In the genomic region with DNA sequence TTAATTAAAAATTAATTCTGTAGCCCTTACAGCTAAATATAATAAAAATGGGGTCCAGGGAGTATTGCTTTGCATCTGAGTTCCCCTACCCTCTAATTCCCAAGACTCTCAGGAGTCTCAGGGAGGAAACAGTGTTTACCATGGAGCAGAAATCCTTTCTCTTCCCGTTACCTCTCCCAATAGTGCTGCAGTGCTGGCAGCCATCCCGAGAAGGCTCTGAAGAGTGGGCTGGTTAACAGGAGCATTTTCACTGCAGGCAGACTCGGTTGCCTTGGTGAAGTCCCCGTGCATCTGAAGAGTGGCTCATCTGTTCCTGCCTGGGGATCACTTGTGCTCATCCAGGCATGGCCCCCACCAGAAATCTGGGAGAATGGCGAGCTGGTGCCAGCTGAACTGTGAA, we compare ENCODE assay signal across 29 cellular contexts. TPM values are rescaled to one million over a fixed set of nuclear protein-coding genes. Genes with fewer than 3 reads are reported as not detected.
DNase-seq lines count a peak whose midpoint lies in the region; ATAC-seq and TF ChIP-seq lines count a peak whose summit lies in the region.
"Had no signal": no experiment of that assay in that cellular context is flagged by ENCODE, and none has a peak within 500 bp of the region (broad histone marks: within the 10 kb centered on the region; RNA-seq: fewer than 3 reads in every experiment).

No MANE protein-coding gene starts in this region.

- no peak for TF ChIP-seq POLR2A in thyroid gland (IDR thresholded peaks at IDR 0.05)

- WGBS in thyroid gland, 2 donors: 22 to 24% methylated on average over 5 of the region's 5 CpGs
- 83 to 89% methylated on average over 2 to 5 of the region's 5 CpGs for WGBS in endodermal cell (ENCODE audit: insufficient coverage in 1 of 2, insufficient read length in 1 of 2), 2 experiments

- H3K9me3 ChIP-seq in left ventricle myocardium inferior (replicated peaks) (no peaks in the 10 kb centered on the region), thyroid gland (no peaks in the 10 kb centered on the region), endodermal cell (ENCODE audit: control insufficient read depth, low read length) (peaks cover 4% of the 10 kb centered on the region)
- H3K9me3 ChIP-seq: adrenal gland had no signal

- H3K4me3 ChIP-seq in left ventricle myocardium inferior: no peak overlapping the region
- no peak overlapping the region for H3K4me3 ChIP-seq in thyroid gland (replicated peaks in 1 of 3)
- no peak overlapping the region for H3K4me3 ChIP-seq in endodermal cell (ENCODE audit: low read length)
- H3K4me3 ChIP-seq: adrenal gland, smooth muscle cell had no signal

- H3K36me3 ChIP-seq in left ventricle myocardium inferior: no peaks in the 10 kb centered on the region
- no peaks in the 10 kb centered on the region for H3K36me3 ChIP-seq in thyroid gland
- no peaks in the 10 kb centered on the region for H3K36me3 ChIP-seq in endodermal cell (ENCODE audit: control insufficient read depth, insufficient read depth, low read length)
- H3K36me3 ChIP-seq: adrenal gland had no signal

- peaks cover 6% of the 10 kb centered on the region for H3K9me3 Mint-ChIP-seq in endodermal cell
- H3K9me3 Mint-ChIP-seq: activated CD4-positive, alpha-beta memory T cell treated with anti-CD3 and anti-CD28 coated beads, Interleukin-2, amount 10 ng/mL, durations not matched to agents 7 days and 5 days; memory B cell; natural killer cell; stimulated activated naive CD8-positive, alpha-beta T cell treated with anti-CD3 and anti-CD28 coated beads, Interleukin-15, amount 100 ng/mL, for 72 hours had no signal

- ATAC-seq in left ventricle myocardium superior: no peak
- ATAC-seq in stimulated activated naive CD8-positive, alpha-beta T cell treated with anti-CD3 and anti-CD28 coated beads, Interleukin-15, Interleukin-2, amounts not matched to agents 100 U/mL and 50 U/mL, for 24 hours: no peak
- ATAC-seq: foreskin keratinocyte; natural killer cell; stimulated activated naive CD8-positive, alpha-beta T cell treated with anti-CD3 and anti-CD28 coated beads, Interleukin-15, amount 100 ng/mL, for 72 hours had no signal

- H3K27me3 Mint-ChIP-seq in endodermal cell (ENCODE audit: insufficient read depth): no peaks in the 10 kb centered on the region

- intact Hi-C loops in left ventricle myocardium superior (cut with micrococcal nuclease): no loop called here
- intact Hi-C loops in left ventricle myocardium inferior (cut with micrococcal nuclease): no loop called here
- intact Hi-C loops in thyroid gland (cut with DNase I): no loop called here

- H3K27me3 ChIP-seq in left ventricle myocardium inferior (ENCODE audit: low read depth) (no peaks in the 10 kb centered on the region), thyroid gland (no peaks in the 10 kb centered on the region), endodermal cell (ENCODE audit: control insufficient read depth, insufficient read depth, low read length, poor library complexity, severe bottlenecking) (no peaks in the 10 kb centered on the region)
- H3K27me3 ChIP-seq: adrenal gland had no signal

- no peaks in the 10 kb centered on the region for H3K36me3 Mint-ChIP-seq in endodermal cell (ENCODE audit: low read depth)
- H3K36me3 Mint-ChIP-seq: CD4-positive, CD25-positive, alpha-beta regulatory T cell; memory B cell; natural killer cell had no signal

- no peak overlapping the region for H3K9ac ChIP-seq in endodermal cell (ENCODE audit: extremely low read depth, low read length, poor library complexity, severe bottlenecking)

- peaks cover 9% of the 10 kb centered on the region for H3K4me1 ChIP-seq in left ventricle myocardium inferior
- peaks cover 11 to 22% of the 10 kb centered on the region in 2 donors for H3K4me1 ChIP-seq in thyroid gland
- peaks cover 7% of the 10 kb centered on the region for H3K4me1 ChIP-seq in endodermal cell (ENCODE audit: control insufficient read depth, insufficient read depth, low read length)
- H3K4me1 ChIP-seq: foreskin keratinocyte had no signal

- DNase-seq in left ventricle myocardium superior: peak; percentile 46
- DNase-seq in left ventricle myocardium inferior: no peak
- DNase-seq in NCI-H446 (lab: John Stamatoyannopoulos, UW): peak; percentile 89 to 93
- peak in 29 of 51 donors; percentile 6 to 73 (median 32) for DNase-seq in hypothalamus (lab: John Stamatoyannopoulos, UW)
- peak; percentile 93 to 95 for DNase-seq in thyroid gland
- DNase-seq in stimulated activated naive CD8-positive, alpha-beta T cell treated with anti-CD3 and anti-CD28 coated beads, Interleukin-15, Interleukin-2, amounts not matched to agents 100 U/mL and 50 U/mL, for 24 hours: no peak
- DNase-seq in NCI-H146 (lab: John Stamatoyannopoulos, UW): no peak
- no peak for DNase-seq in endodermal cell
- DNase-seq: activated CD4-positive, alpha-beta memory T cell treated with anti-CD3 and anti-CD28 coated beads, Interleukin-2, amount 10 ng/mL, durations not matched to agents 7 days and 5 days; activated CD4-positive, CD25-positive, alpha-beta regulatory T cell; activated gamma-delta T cell treated with Interleukin-2 at 50 U/mL for 16 hours; activated T-cell treated with anti-CD3 and anti-CD28 coated beads for 4 hours; adrenal gland; CD4-positive, CD25-positive, alpha-beta regulatory T cell; central memory CD4-positive, alpha-beta T cell; DMS53; erythroblast; foreskin keratinocyte; KG1; kidney; natural killer cell; stimulated activated CD4-positive, alpha-beta T cell treated with anti-CD3 and anti-CD28 coated beads, Interleukin-4, amount 100 ng/mL, for 1 hour; stimulated activated naive CD8-positive, alpha-beta T cell treated with anti-CD3 and anti-CD28 coated beads, Interleukin-15, amount 100 ng/mL, for 72 hours; T1000; trophoblast cell had no signal

- no peak overlapping the region for H3K4me3 Mint-ChIP-seq in endodermal cell
- H3K4me3 Mint-ChIP-seq: activated CD4-positive, alpha-beta memory T cell treated with anti-CD3 and anti-CD28 coated beads, Interleukin-2, amount 10 ng/mL, durations not matched to agents 7 days and 5 days; CD4-positive, CD25-positive, alpha-beta regulatory T cell; memory B cell; natural killer cell; stimulated activated naive CD8-positive, alpha-beta T cell treated with anti-CD3 and anti-CD28 coated beads, Interleukin-15, amount 100 ng/mL, for 72 hours had no signal

- H3K4me1 Mint-ChIP-seq in endodermal cell: peaks cover 22% of the 10 kb centered on the region
- H3K4me1 Mint-ChIP-seq: activated CD4-positive, alpha-beta memory T cell treated with anti-CD3 and anti-CD28 coated beads, Interleukin-2, amount 10 ng/mL, durations not matched to agents 7 days and 5 days; CD4-positive, CD25-positive, alpha-beta regulatory T cell had no signal

- no peak overlapping the region for H3K27ac Mint-ChIP-seq in endodermal cell
- H3K27ac Mint-ChIP-seq: activated CD4-positive, alpha-beta memory T cell treated with anti-CD3 and anti-CD28 coated beads, Interleukin-2, amount 10 ng/mL, durations not matched to agents 7 days and 5 days; CD4-positive, CD25-positive, alpha-beta regulatory T cell; memory B cell; natural killer cell; stimulated activated naive CD8-positive, alpha-beta T cell treated with anti-CD3 and anti-CD28 coated beads, Interleukin-15, amount 100 ng/mL, for 72 hours had no signal

- H3K27ac ChIP-seq in left ventricle myocardium inferior (replicated peaks) (no peak overlapping the region), thyroid gland (no peak overlapping the region), endodermal cell (ENCODE audit: low read depth, low read length) (no peak overlapping the region)
- H3K27ac ChIP-seq: adrenal gland, foreskin keratinocyte had no signal

- TF ChIP-seq CTCF in left ventricle myocardium inferior (IDR thresholded peaks at IDR 0.05; ENCODE audit: borderline replicate concordance) (no peak), thyroid gland (IDR thresholded peaks at IDR 0.05) (no peak), endodermal cell (conservative IDR thresholded peaks at IDR 0.05) (no peak)

RNA-seq across cellular contexts. Expression of a gene that starts 41.8 kb away (rescaled TPM):
- 3.2 TPM for total RNA-seq in left ventricle myocardium superior
- 3.6 TPM for total RNA-seq in left ventricle myocardium inferior
- 1 to 10 TPM; 1.9 to 6.5 (median 4.0) TPM for total RNA-seq in thyroid gland
- total RNA-seq in endodermal cell: 1 to 10 TPM; 5.5 to 7.4 TPM
- polyA plus RNA-seq in endodermal cell (2013, experiment 1 of 2): 24.1 TPM
- polyA plus RNA-seq in endodermal cell (2013, experiment 2 of 2): 22.6 TPM
- total RNA-seq: CD4-positive, CD25-positive, alpha-beta regulatory T cell; foreskin keratinocyte; H4; NCI-H460 had no signal
- polyA plus RNA-seq: CD4-positive, CD25-positive, alpha-beta regulatory T cell had no signal

Comparison
In these comparisons a context has a peak if more than half of its experiments do, and no peak if none do; other contexts are left out.
1. DNase-seq: peak in left ventricle myocardium superior (single experiment), NCI-H446 (2 of 2), hypothalamus (29 of 51) and thyroid gland (2 of 2); none in left ventricle myocardium inferior (single experiment), stimulated activated naive CD8-positive, alpha-beta T cell treated with anti-CD3 and anti-CD28 coated beads, Interleukin-15, Interleukin-2, amounts not matched to agents 100 U/mL and 50 U/mL, for 24 hours (single experiment), NCI-H146 (single experiment) and endodermal cell (single experiment).